ENCODE assay signal across 1 cellular context in the genomic region with DNA sequence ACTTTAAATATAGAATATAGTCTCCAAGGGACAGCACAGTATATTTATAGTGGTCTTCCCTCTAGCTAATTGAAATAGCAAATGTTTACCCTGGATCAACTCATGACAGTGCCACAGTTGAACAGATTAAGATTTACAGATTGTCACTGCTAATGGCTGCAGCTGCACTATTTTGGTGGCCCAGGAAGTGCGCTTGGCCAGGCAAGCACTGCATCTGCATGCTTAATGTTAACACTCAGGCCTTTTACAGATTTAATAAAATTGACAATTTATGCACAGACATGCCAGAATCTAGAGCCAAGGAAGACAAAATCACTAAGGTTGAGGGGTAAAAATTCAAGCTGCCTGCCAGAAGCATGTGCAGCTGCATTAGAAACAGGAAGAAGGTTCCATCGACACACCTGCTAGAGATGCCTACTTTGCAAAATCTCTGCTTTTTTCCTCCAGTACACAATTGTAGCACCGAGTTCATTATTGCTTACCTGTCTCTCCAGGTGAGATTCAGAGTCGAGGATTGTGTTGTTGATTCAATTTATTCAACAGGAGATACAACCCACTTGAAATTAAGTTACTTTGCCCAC.
TF ChIP-seq lines count a peak whose summit lies in the region.

No MANE protein-coding gene starts in this region.

TF ChIP-seq in SK-N-SH treated with all-trans-retinoic acid at 6 μM for 48 hours, 23 proteins besides CTCF, POLR2A, EP300 and RAD21 (continued from another document):
- TF ChIP-seq, protein P1, sequence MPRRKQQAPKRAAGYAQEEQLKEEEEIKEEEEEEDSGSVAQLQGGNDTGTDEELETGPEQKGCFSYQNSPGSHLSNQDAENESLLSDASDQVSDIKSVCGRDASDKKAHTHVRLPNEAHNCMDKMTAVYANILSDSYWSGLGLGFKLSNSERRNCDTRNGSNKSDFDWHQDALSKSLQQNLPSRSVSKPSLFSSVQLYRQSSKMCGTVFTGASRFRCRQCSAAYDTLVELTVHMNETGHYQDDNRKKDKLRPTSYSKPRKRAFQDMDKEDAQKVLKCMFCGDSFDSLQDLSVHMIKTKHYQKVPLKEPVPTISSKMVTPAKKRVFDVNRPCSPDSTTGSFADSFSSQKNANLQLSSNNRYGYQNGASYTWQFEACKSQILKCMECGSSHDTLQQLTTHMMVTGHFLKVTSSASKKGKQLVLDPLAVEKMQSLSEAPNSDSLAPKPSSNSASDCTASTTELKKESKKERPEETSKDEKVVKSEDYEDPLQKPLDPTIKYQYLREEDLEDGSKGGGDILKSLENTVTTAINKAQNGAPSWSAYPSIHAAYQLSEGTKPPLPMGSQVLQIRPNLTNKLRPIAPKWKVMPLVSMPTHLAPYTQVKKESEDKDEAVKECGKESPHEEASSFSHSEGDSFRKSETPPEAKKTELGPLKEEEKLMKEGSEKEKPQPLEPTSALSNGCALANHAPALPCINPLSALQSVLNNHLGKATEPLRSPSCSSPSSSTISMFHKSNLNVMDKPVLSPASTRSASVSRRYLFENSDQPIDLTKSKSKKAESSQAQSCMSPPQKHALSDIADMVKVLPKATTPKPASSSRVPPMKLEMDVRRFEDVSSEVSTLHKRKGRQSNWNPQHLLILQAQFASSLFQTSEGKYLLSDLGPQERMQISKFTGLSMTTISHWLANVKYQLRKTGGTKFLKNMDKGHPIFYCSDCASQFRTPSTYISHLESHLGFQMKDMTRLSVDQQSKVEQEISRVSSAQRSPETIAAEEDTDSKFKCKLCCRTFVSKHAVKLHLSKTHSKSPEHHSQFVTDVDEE (CRISPR knock-in tag; IDR thresholded peaks at IDR 0.05) = no peak
- no peak for TF ChIP-seq RARB (CRISPR knock-in tag; IDR thresholded peaks at IDR 0.05)
- no peak for TF ChIP-seq ZNF8 (CRISPR knock-in tag; IDR thresholded peaks at IDR 0.05)
- TF ChIP-seq ISL1 (CRISPR knock-in tag; IDR thresholded peaks at IDR 0.05) = no peak
- TF ChIP-seq CSDC2 (CRISPR knock-in tag; IDR thresholded peaks at IDR 0.05) = no peak
- TF ChIP-seq, protein P2, sequence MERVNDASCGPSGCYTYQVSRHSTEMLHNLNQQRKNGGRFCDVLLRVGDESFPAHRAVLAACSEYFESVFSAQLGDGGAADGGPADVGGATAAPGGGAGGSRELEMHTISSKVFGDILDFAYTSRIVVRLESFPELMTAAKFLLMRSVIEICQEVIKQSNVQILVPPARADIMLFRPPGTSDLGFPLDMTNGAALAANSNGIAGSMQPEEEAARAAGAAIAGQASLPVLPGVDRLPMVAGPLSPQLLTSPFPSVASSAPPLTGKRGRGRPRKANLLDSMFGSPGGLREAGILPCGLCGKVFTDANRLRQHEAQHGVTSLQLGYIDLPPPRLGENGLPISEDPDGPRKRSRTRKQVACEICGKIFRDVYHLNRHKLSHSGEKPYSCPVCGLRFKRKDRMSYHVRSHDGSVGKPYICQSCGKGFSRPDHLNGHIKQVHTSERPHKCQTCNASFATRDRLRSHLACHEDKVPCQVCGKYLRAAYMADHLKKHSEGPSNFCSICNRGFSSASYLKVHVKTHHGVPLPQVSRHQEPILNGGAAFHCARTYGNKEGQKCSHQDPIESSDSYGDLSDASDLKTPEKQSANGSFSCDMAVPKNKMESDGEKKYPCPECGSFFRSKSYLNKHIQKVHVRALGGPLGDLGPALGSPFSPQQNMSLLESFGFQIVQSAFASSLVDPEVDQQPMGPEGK (CRISPR knock-in tag; IDR thresholded peaks at IDR 0.05; ENCODE audit: borderline replicate concordance) = no peak
- TF ChIP-seq ZC3H10 (CRISPR knock-in tag; IDR thresholded peaks at IDR 0.05) = no peak
- no peak for TF ChIP-seq PPARA (CRISPR knock-in tag; IDR thresholded peaks at IDR 0.05; ENCODE audit: borderline replicate concordance)
